ENCODE assay signal across 9 cellular contexts in genomic region chr1:21397813-21398188, GRCh38. TPM values are rescaled to one million over a fixed set of nuclear protein-coding genes. Genes with fewer than 3 reads are reported as not detected.
DNase-seq lines count a peak whose midpoint lies in the region; ATAC-seq and TF ChIP-seq lines count a peak whose summit lies in the region.
"Had no signal": no experiment of that assay in that cellular context is flagged by ENCODE, and none has a peak within 500 bp of the region (broad histone marks: within the 10 kb centered on the region; RNA-seq: fewer than 3 reads in every experiment).

No MANE protein-coding gene starts in this region.

- TF ChIP-seq POLR2A in body of pancreas (IDR thresholded peaks at IDR 0.05) = no peak

- H2AFZ ChIP-seq in Karpas-422 (ENCODE audit: low read length) = peak overlapping the region; percentile 85; the same call in 1 of the 2 replicates

- no peaks in the 10 kb centered on the region for H3K36me3 ChIP-seq in Karpas-422 (ENCODE audit: insufficient read depth, low read length)
- H3K36me3 ChIP-seq in body of pancreas (replicated peaks in 1 of 2; ENCODE audit: insufficient read depth in 1 of 2, low read depth in 2 of 2) = no peaks in the 10 kb centered on the region
- H3K36me3 ChIP-seq: pancreas had no signal

- H3K36me3 Mint-ChIP-seq in CD14-positive monocyte = no peaks in the 10 kb centered on the region
- no peaks in the 10 kb centered on the region for H3K36me3 Mint-ChIP-seq in activated T-cell treated with anti-CD3 and anti-CD28 coated beads, Interleukin-2, amount 50 U/mL, for 24 hours (ENCODE audit: low read depth)
- H3K36me3 Mint-ChIP-seq in memory B cell = no peaks in the 10 kb centered on the region

- DNase-seq in CD14-positive monocyte (ENCODE audit: low spot score) = no peak
- peak; percentile 72 for DNase-seq in Karpas-422
- DNase-seq in activated T-cell treated with anti-CD3 and anti-CD28 coated beads, Interleukin-2, amount 50 U/mL, for 24 hours = peak; percentile 45
- no peak for DNase-seq in memory B cell (ENCODE audit: low spot score in 2 of 2)
- no peak for DNase-seq in body of pancreas
- no peak for DNase-seq in OCI-M2 (lab: John Stamatoyannopoulos, UW; ENCODE audit: unreplicated experiment)
- DNase-seq: pancreas had no signal

- no peaks in the 10 kb centered on the region for H3K9me3 ChIP-seq in Karpas-422 (ENCODE audit: low read length)
- no peaks in the 10 kb centered on the region for H3K9me3 ChIP-seq in body of pancreas
- H3K9me3 ChIP-seq: pancreas had no signal

- H3K27me3 ChIP-seq in Karpas-422 (ENCODE audit: low read length) (no peaks in the 10 kb centered on the region), body of pancreas (no peaks in the 10 kb centered on the region)
- H3K27me3 ChIP-seq: pancreas had no signal

- ATAC-seq in memory B cell (ENCODE audit: low read depth) (peak; percentile 64), body of pancreas (no peak), HG02571 (IDR thresholded peaks at IDR 0.05; ENCODE audit: unreplicated experiment) (no peak), GM18868 (IDR thresholded peaks at IDR 0.05; ENCODE audit: unreplicated experiment) (no peak)

- intact Hi-C loops in CD14-positive monocyte (cut with micrococcal nuclease) = no loop called here
- intact Hi-C loops in body of pancreas (cut with DNase I) = no loop called here

- H3K4me1 ChIP-seq in Karpas-422 (ENCODE audit: low read length) = peaks cover 24% of the 10 kb centered on the region
- H3K4me1 ChIP-seq in body of pancreas = no peaks in the 10 kb centered on the region
- H3K4me1 ChIP-seq: pancreas had no signal

- H3K4me1 Mint-ChIP-seq in CD14-positive monocyte (peaks cover 15% of the 10 kb centered on the region), memory B cell (peaks cover 3% of the 10 kb centered on the region)
- H3K4me1 Mint-ChIP-seq in activated T-cell treated with anti-CD3 and anti-CD28 coated beads, Interleukin-2, amount 50 U/mL, for 24 hours (ENCODE audit: low read depth) = peaks cover 10% of the 10 kb centered on the region

- H3K27ac Mint-ChIP-seq in CD14-positive monocyte (peak overlapping the region in 1 of 7 donors; percentile 82), memory B cell (peak overlapping the region; percentile 54)
- peak overlapping the region; percentile 64 for H3K27ac Mint-ChIP-seq in activated T-cell treated with anti-CD3 and anti-CD28 coated beads, Interleukin-2, amount 50 U/mL, for 24 hours

- H3K79me2 ChIP-seq in Karpas-422 (ENCODE audit: low read length) = no peaks in the 10 kb centered on the region

- H3K4me3 ChIP-seq in Karpas-422 (ENCODE audit: low read length) = peak overlapping the region; percentile 33; the same call in 1 of the 2 replicates
- no peak overlapping the region for H3K4me3 ChIP-seq in body of pancreas
- H3K4me3 ChIP-seq: pancreas had no signal

- no peak for TF ChIP-seq CTCF in CD14-positive monocyte (IDR thresholded peaks at IDR 0.05)
- no peak for TF ChIP-seq CTCF in body of pancreas (IDR thresholded peaks at IDR 0.05)

- H3K27me3 Mint-ChIP-seq in CD14-positive monocyte (ENCODE audit: low read depth in 3 of 3) (peaks cover 45 to 68% (median 54%) of the 10 kb centered on the region in 3 donors), memory B cell (no peaks in the 10 kb centered on the region)
- peaks cover 11% of the 10 kb centered on the region for H3K27me3 Mint-ChIP-seq in activated T-cell treated with anti-CD3 and anti-CD28 coated beads, Interleukin-2, amount 50 U/mL, for 24 hours

- no peaks in the 10 kb centered on the region for H4K20me1 ChIP-seq in Karpas-422 (ENCODE audit: insufficient read depth, low read depth, low read length)

- H3K9me2 ChIP-seq in Karpas-422 (replicated peaks; ENCODE audit: insufficient read depth, low read length) = no peaks in the 10 kb centered on the region

- H3K9ac ChIP-seq in Karpas-422 (ENCODE audit: low read length) = no peak overlapping the region

- H3K27ac ChIP-seq in Karpas-422 (ENCODE audit: low read length) (no peak overlapping the region), body of pancreas (no peak overlapping the region)
- H3K27ac ChIP-seq: pancreas had no signal

- 56 to 67% methylated on average over 15 of the region's 15 CpGs for WGBS in body of pancreas, 2 donors

- H3K9me3 Mint-ChIP-seq in CD14-positive monocyte (peaks cover 0 to 2% (median 0%) of the 10 kb centered on the region in 7 donors), memory B cell (no peaks in the 10 kb centered on the region)
- no peaks in the 10 kb centered on the region for H3K9me3 Mint-ChIP-seq in activated T-cell treated with anti-CD3 and anti-CD28 coated beads, Interleukin-2, amount 50 U/mL, for 24 hours

- H3K4me3 Mint-ChIP-seq in CD14-positive monocyte = peak overlapping the region; percentile 16 to 72
- peak overlapping the region; percentile 64 for H3K4me3 Mint-ChIP-seq in activated T-cell treated with anti-CD3 and anti-CD28 coated beads, Interleukin-2, amount 50 U/mL, for 24 hours
- peak overlapping the region; percentile 80 for H3K4me3 Mint-ChIP-seq in memory B cell

- H3K4me2 ChIP-seq in Karpas-422 (ENCODE audit: low read depth, low read length, poor library complexity, severe bottlenecking) = peak overlapping the region; percentile 44

RNA-seq across cellular contexts. Expression of gene NBPF3, which starts 42.1 kb away (rescaled TPM):
- 1 to 10 TPM in 1 of 2 donors, not detected in 1; 1.5 TPM for polyA plus RNA-seq in CD14-positive monocyte
- total RNA-seq in Karpas-422 (2014; rRNA removed; shearing (Covaris generic); ENCODE audit: low replicate concordance) = 3.6 and 5.3 TPM in 2 replicates
- total RNA-seq in body of pancreas = 10 to 100 TPM in 1 of 2 donors, 1 to 10 TPM in 1; 9.6 to 29.3 TPM

Comparison
In these comparisons a context has a peak if more than half of its experiments do, and no peak if none do; other contexts are left out.
1. DNase-seq: peak in Karpas-422 (single experiment) and activated T-cell treated with anti-CD3 and anti-CD28 coated beads, Interleukin-2, amount 50 U/mL, for 24 hours (single experiment); none in CD14-positive monocyte (single experiment), memory B cell (0 of 2), body of pancreas (0 of 4) and OCI-M2 (single experiment).
2. Peak in every context shown above with its lines, with median percentiles within 50 percentile points of each other: H3K4me3 Mint-ChIP-seq.